8 cellular contexts compared by ENCODE assay signal in the genomic region with DNA sequence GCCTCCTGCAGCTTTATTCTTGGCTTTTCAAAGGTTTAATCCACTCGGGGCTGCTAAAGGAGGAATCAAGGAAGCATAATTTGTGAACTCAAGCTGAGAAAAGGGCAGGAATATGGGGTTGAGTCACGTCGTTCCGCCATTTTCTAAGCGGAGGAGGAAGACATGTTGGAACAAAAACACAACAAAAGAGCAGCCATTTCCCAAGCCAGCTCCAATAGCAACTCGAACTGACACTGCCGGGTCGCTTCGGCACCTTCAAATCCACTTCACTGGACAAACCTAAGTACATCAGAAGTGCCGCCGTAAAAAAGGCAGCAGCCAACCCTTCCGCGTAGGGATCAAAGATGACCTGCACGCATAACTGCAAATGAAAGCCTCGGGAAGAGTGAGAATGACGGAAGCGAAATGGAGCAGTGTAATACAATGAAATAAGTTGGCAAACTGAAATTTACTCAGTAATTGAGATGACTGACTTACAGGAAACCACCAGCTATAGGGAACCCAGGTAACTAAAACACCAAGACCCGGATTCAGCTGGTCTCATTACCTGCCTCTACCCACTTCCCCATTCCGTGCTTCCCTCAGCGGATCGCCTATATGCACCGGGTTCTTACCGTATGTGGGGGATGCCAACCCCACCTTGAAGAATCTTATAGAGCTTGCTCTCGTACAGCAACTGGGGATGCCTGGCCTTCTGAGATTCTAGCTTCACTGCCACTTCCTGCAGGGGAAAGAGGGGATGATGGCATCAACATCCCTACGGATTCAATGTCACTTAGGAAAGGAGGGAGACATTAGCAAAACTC. TPM values are rescaled to one million over a fixed set of nuclear protein-coding genes. Genes with fewer than 3 reads are reported as not detected.
DNase-seq lines count a peak whose midpoint lies in the region; ATAC-seq and TF ChIP-seq lines count a peak whose summit lies in the region.

No MANE protein-coding gene starts in this region.

- no peaks in the 10 kb centered on the region for H3K27me3 Mint-ChIP-seq in CD8-positive, alpha-beta T cell (ENCODE audit: low read depth)
- H3K27me3 Mint-ChIP-seq in IgD-negative memory B cell, result no peaks in the 10 kb centered on the region

- CTCF ChIA-PET in CD8-positive, alpha-beta T cell (lab: Charles Lee), result interaction anchor here (0.8 to 2.8 kb wide), 8 partner anchors 13 to 254 kb away, joined by 3 to 12 read pairs (median 4); no protein-coding TSS in a partner anchor

- no peak for TF ChIP-seq CTCF in CD8-positive, alpha-beta T cell (IDR thresholded peaks at IDR 0.05)
- no peak for TF ChIP-seq CTCF in astrocyte of the spinal cord (IDR thresholded peaks at IDR 0.05; ENCODE audit: low read depth, low read length)

- peak in 3 of 7 experiments; percentile 23 to 50 (median 25) for DNase-seq in CD8-positive, alpha-beta T cell
- DNase-seq in SK-N-DZ (ENCODE audit: low spot score) (peak; percentile 8), astrocyte of the spinal cord (ENCODE audit: low read depth, low spot score) (peak; percentile 61), islet precursor cell (peak; percentile 64)
- peak; percentile 12 for DNase-seq in stimulated activated CD4-positive, alpha-beta T cell treated with anti-CD3 and anti-CD28 coated beads, Interleukin-12 subunit alpha, Interleukin-12 subunit beta, amount 100 ng/mL, for 4 hours
- no peak for DNase-seq in activated CD4-positive, CD25-positive, alpha-beta regulatory T cell treated with anti-CD3 and anti-CD28 coated beads, Interleukin-2, amount 50 U/mL, for 72 hours

- H3K4me1 Mint-ChIP-seq in CD8-positive, alpha-beta T cell (ENCODE audit: low read depth), result peaks cover 44% of the 10 kb centered on the region
- peaks cover 25 to 34% (median 29%) of the 10 kb centered on the region in 3 donors for H3K4me1 Mint-ChIP-seq in IgD-negative memory B cell

- H3K9me3 ChIP-seq in CD8-positive, alpha-beta T cell (ENCODE audit: low read length), result no peaks in the 10 kb centered on the region

- H3K36me3 Mint-ChIP-seq in CD8-positive, alpha-beta T cell, result peaks cover 60% of the 10 kb centered on the region
- H3K36me3 Mint-ChIP-seq in IgD-negative memory B cell, result no peaks in the 10 kb centered on the region

- peak overlapping the region; percentile 97 for H3K4me3 Mint-ChIP-seq in CD8-positive, alpha-beta T cell
- peak overlapping the region; percentile 92 to 99 (median 98) for H3K4me3 Mint-ChIP-seq in IgD-negative memory B cell

- H3K4me1 ChIP-seq in CD8-positive, alpha-beta T cell (ENCODE audit: insufficient read depth, low read length), result peaks cover 27% of the 10 kb centered on the region

- in situ Hi-C loops in astrocyte of the spinal cord (cut with HindIII; ENCODE audit: low sequenced_read_pairs), result no loop called here

- peak overlapping the region; percentile 94 for H3K4me3 ChIP-seq in CD8-positive, alpha-beta T cell (ENCODE audit: low read depth, low read length)
- H3K4me3 ChIP-seq in astrocyte of the spinal cord (ENCODE audit: low read depth, low read length), result peak overlapping the region; percentile 98

- H3K9me3 Mint-ChIP-seq in CD8-positive, alpha-beta T cell, result no peaks in the 10 kb centered on the region
- no peaks in the 10 kb centered on the region for H3K9me3 Mint-ChIP-seq in IgD-negative memory B cell

- intact Hi-C loops in CD8-positive, alpha-beta T cell (cut with DNase I, micrococcal nuclease), result loop anchor here (2.0 to 10.0 kb wide), 8 partner anchors 32 to 1767 kb away; partner anchors contain the start of genes FBXO38 (in 1 of the 2), HMGXB3 (in 1 of the 2), JAKMIP2 (in 1 of the 2) and PCYOX1L (in 1 of the 2)

- peaks cover 17% of the 10 kb centered on the region for H3K36me3 ChIP-seq in CD8-positive, alpha-beta T cell (ENCODE audit: insufficient read depth, low read length)

- peak; percentile 7 for ATAC-seq in CD8-positive, alpha-beta T cell
- ATAC-seq in GM19397 (IDR thresholded peaks at IDR 0.05; ENCODE audit: unreplicated experiment), result peak; percentile 21

- peak overlapping the region; percentile 95 for H3K27ac Mint-ChIP-seq in CD8-positive, alpha-beta T cell
- H3K27ac Mint-ChIP-seq in IgD-negative memory B cell, result peak overlapping the region; percentile 94 to 99 (median 97)

- peak overlapping the region; percentile 88 for H3K27ac ChIP-seq in CD8-positive, alpha-beta T cell (ENCODE audit: low read depth, low read length)

- no peaks in the 10 kb centered on the region for H3K27me3 ChIP-seq in CD8-positive, alpha-beta T cell (ENCODE audit: insufficient read depth, low read length)

- POLR2A ChIA-PET in CD8-positive, alpha-beta T cell (lab: Charles Lee), result interaction anchor here (1.2 to 3.1 kb wide), 8 partner anchors 9 to 204 kb away, joined by 3 to 12 read pairs (median 4); partner anchors contain the start of genes ARHGEF37, GRPEL2 and PCYOX1L

RNA-seq across cellular contexts. Expression of gene CSNK1A1, which starts 1.6 kb away (rescaled TPM):
- 100 to 1,000 TPM; 213 to 221 TPM for total RNA-seq in CD8-positive, alpha-beta T cell
- 124 TPM for polyA plus RNA-seq in IgD-negative memory B cell
- polyA plus RNA-seq in SK-N-DZ (2014; cell fraction: cytosol; rRNA removed), result 106 and 118 TPM in 2 replicates
- 63.1 and 69.2 TPM in 2 replicates for polyA plus RNA-seq in SK-N-DZ (2014; cell fraction: nucleus; rRNA removed)

RNA-seq across cellular contexts. Expression of gene ARHGEF37, which starts 31.6 kb away (rescaled TPM):
- total RNA-seq in CD8-positive, alpha-beta T cell, result not detected
- 0.36 TPM for polyA plus RNA-seq in IgD-negative memory B cell
- polyA plus RNA-seq in SK-N-DZ (2014; cell fraction: cytosol; rRNA removed), result not detected in 2 replicates
- polyA plus RNA-seq in SK-N-DZ (2014; cell fraction: nucleus; rRNA removed), result 0.02 TPM in 1 of 2 replicates, not detected in the other
